ENCODE assay signal across 1 cellular context in genomic region chr7:72069263-72069662, GRCh38.
TF ChIP-seq lines count a peak whose summit lies in the region.

No MANE protein-coding gene starts in this region.

TF ChIP-seq in H1, 55 proteins besides CTCF, POLR2A, EP300 and RAD21:
- TF ChIP-seq, protein P1, sequence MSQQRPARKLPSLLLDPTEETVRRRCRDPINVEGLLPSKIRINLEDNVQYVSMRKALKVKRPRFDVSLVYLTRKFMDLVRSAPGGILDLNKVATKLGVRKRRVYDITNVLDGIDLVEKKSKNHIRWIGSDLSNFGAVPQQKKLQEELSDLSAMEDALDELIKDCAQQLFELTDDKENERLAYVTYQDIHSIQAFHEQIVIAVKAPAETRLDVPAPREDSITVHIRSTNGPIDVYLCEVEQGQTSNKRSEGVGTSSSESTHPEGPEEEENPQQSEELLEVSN (IDR thresholded peaks at IDR 0.05) = no peak
- TF ChIP-seq CEBPB (IDR thresholded peaks at IDR 0.05; ENCODE audit: low read depth, low read length) = no peak
- TF ChIP-seq, protein P2, sequence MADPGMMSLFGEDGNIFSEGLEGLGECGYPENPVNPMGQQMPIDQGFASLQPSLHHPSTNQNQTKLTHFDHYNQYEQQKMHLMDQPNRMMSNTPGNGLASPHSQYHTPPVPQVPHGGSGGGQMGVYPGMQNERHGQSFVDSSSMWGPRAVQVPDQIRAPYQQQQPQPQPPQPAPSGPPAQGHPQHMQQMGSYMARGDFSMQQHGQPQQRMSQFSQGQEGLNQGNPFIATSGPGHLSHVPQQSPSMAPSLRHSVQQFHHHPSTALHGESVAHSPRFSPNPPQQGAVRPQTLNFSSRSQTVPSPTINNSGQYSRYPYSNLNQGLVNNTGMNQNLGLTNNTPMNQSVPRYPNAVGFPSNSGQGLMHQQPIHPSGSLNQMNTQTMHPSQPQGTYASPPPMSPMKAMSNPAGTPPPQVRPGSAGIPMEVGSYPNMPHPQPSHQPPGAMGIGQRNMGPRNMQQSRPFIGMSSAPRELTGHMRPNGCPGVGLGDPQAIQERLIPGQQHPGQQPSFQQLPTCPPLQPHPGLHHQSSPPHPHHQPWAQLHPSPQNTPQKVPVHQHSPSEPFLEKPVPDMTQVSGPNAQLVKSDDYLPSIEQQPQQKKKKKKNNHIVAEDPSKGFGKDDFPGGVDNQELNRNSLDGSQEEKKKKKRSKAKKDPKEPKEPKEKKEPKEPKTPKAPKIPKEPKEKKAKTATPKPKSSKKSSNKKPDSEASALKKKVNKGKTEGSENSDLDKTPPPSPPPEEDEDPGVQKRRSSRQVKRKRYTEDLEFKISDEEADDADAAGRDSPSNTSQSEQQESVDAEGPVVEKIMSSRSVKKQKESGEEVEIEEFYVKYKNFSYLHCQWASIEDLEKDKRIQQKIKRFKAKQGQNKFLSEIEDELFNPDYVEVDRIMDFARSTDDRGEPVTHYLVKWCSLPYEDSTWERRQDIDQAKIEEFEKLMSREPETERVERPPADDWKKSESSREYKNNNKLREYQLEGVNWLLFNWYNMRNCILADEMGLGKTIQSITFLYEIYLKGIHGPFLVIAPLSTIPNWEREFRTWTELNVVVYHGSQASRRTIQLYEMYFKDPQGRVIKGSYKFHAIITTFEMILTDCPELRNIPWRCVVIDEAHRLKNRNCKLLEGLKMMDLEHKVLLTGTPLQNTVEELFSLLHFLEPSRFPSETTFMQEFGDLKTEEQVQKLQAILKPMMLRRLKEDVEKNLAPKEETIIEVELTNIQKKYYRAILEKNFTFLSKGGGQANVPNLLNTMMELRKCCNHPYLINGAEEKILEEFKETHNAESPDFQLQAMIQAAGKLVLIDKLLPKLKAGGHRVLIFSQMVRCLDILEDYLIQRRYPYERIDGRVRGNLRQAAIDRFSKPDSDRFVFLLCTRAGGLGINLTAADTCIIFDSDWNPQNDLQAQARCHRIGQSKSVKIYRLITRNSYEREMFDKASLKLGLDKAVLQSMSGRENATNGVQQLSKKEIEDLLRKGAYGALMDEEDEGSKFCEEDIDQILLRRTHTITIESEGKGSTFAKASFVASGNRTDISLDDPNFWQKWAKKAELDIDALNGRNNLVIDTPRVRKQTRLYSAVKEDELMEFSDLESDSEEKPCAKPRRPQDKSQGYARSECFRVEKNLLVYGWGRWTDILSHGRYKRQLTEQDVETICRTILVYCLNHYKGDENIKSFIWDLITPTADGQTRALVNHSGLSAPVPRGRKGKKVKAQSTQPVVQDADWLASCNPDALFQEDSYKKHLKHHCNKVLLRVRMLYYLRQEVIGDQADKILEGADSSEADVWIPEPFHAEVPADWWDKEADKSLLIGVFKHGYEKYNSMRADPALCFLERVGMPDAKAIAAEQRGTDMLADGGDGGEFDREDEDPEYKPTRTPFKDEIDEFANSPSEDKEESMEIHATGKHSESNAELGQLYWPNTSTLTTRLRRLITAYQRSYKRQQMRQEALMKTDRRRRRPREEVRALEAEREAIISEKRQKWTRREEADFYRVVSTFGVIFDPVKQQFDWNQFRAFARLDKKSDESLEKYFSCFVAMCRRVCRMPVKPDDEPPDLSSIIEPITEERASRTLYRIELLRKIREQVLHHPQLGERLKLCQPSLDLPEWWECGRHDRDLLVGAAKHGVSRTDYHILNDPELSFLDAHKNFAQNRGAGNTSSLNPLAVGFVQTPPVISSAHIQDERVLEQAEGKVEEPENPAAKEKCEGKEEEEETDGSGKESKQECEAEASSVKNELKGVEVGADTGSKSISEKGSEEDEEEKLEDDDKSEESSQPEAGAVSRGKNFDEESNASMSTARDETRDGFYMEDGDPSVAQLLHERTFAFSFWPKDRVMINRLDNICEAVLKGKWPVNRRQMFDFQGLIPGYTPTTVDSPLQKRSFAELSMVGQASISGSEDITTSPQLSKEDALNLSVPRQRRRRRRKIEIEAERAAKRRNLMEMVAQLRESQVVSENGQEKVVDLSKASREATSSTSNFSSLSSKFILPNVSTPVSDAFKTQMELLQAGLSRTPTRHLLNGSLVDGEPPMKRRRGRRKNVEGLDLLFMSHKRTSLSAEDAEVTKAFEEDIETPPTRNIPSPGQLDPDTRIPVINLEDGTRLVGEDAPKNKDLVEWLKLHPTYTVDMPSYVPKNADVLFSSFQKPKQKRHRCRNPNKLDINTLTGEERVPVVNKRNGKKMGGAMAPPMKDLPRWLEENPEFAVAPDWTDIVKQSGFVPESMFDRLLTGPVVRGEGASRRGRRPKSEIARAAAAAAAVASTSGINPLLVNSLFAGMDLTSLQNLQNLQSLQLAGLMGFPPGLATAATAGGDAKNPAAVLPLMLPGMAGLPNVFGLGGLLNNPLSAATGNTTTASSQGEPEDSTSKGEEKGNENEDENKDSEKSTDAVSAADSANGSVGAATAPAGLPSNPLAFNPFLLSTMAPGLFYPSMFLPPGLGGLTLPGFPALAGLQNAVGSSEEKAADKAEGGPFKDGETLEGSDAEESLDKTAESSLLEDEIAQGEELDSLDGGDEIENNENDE (IDR thresholded peaks at IDR 0.05; ENCODE audit: insufficient replicate concordance, low read length) = no peak
- TF ChIP-seq TAF1 (IDR thresholded peaks at IDR 0.05; ENCODE audit: low read depth, low read length) = no peak
- no peak for TF ChIP-seq SUZ12 (IDR thresholded peaks at IDR 0.05; ENCODE audit: low read length)
- TF ChIP-seq SP1 (IDR thresholded peaks at IDR 0.05; ENCODE audit: low read depth, low read length) = no peak
- no peak for TF ChIP-seq EZH2 (IDR thresholded peaks at IDR 0.05; ENCODE audit: low read depth, low read length, severe bottlenecking)
- TF ChIP-seq NANOG (IDR thresholded peaks at IDR 0.05; ENCODE audit: insufficient read depth, low read depth, low read length, poor library complexity, severe bottlenecking) = no peak
- no peak for TF ChIP-seq BCL11A (IDR thresholded peaks at IDR 0.05; ENCODE audit: low read depth in 2 of 2, low read length in 2 of 2)
- TF ChIP-seq CREB1 (IDR thresholded peaks at IDR 0.05) = no peak
- no peak for TF ChIP-seq ATF3 (IDR thresholded peaks at IDR 0.05; ENCODE audit: insufficient read depth, low read depth, low read length)
